Comparison of ENCODE assay signal across 19 cellular contexts in genomic region chr10:114708084-114708483, GRCh38. TPM values are rescaled to one million over a fixed set of nuclear protein-coding genes. Genes with fewer than 3 reads are reported as not detected.
DNase-seq lines count a peak whose midpoint lies in the region; ATAC-seq, FAIRE-seq and TF ChIP-seq lines count a peak whose summit lies in the region.
"Had no signal": no experiment of that assay in that cellular context is flagged by ENCODE, and none has a peak within 500 bp of the region (broad histone marks: within the 10 kb centered on the region; RNA-seq: fewer than 3 reads in every experiment).

No MANE protein-coding gene starts in this region.

- H4K8ac ChIP-seq in IMR-90 (ENCODE audit: low read depth in 2 of 2, low read length in 2 of 2), result no peak overlapping the region
- no peak overlapping the region for H4K8ac ChIP-seq in H1 (ENCODE audit: extremely low read depth, insufficient read depth, low read length)
- no peak overlapping the region for H4K8ac ChIP-seq in trophoblast cell (ENCODE audit: low read depth, low read length)

- H3K9ac ChIP-seq in IMR-90 (ENCODE audit: low read depth, low read length) (no peak overlapping the region), H1 (replicated peaks in 1 of 4; ENCODE audit: extremely low read depth in 1 of 4, low read depth in 3 of 4, low read length in 3 of 4) (no peak overlapping the region), trophoblast cell (ENCODE audit: low read length) (no peak overlapping the region)
- H3K9ac ChIP-seq: KMS-11 had no signal

- H3K4ac ChIP-seq in IMR-90 (ENCODE audit: low read depth, low read length), result peak overlapping the region; percentile 78
- no peak overlapping the region for H3K4ac ChIP-seq in H1 (replicated peaks; ENCODE audit: insufficient read length, low read depth, low read length)
- no peak overlapping the region for H3K4ac ChIP-seq in trophoblast cell (ENCODE audit: low read depth, low read length)

- in situ Hi-C loops in G401 (cut with HindIII; ENCODE audit: low sequenced_read_pairs) (no loop called here), IMR-90 (cut with MboI; ENCODE audit: low sequenced_read_pairs) (loop anchor here (10.0 kb wide), 1 partner anchor 233 kb away; no protein-coding TSS in a partner anchor)

- H3K4me2 ChIP-seq in IMR-90 (ENCODE audit: low read depth, low read length) (no peak overlapping the region), H1 (ENCODE audit: insufficient read depth in 1 of 2, low read depth in 2 of 2, low read length in 2 of 2) (no peak overlapping the region), trophoblast cell (ENCODE audit: low read length) (no peak overlapping the region)
- H3K4me2 ChIP-seq: KMS-11 had no signal

- peak overlapping the region; percentile 74 for H3K14ac ChIP-seq in IMR-90 (replicated peaks; ENCODE audit: low read depth, low read length)
- H3K14ac ChIP-seq in H1 (ENCODE audit: insufficient read length), result no peak overlapping the region
- no peak overlapping the region for H3K14ac ChIP-seq in trophoblast cell (ENCODE audit: low read length)

- intact Hi-C loops in IMR-90 (cut with micrococcal nuclease), result loop anchor here (2.0 kb wide), 1 partner anchor 73 kb away; no protein-coding TSS in a partner anchor

- no peaks in the 10 kb centered on the region for H3K4me1 Mint-ChIP-seq in T-helper 17 cell

- H3K36me3 Mint-ChIP-seq in T-helper 17 cell (ENCODE audit: low read depth), result no peaks in the 10 kb centered on the region
- H3K36me3 Mint-ChIP-seq: CD14-positive monocyte had no signal

- TF ChIP-seq EP300 in H1 (IDR thresholded peaks at IDR 0.05; ENCODE audit: borderline replicate concordance in 1 of 2, low read depth in 2 of 2, low read length in 2 of 2), result no peak

- H3K36me3 ChIP-seq in IMR-90 (ENCODE audit: control insufficient read depth, insufficient read depth, low read length), result no peaks in the 10 kb centered on the region
- no peaks in the 10 kb centered on the region for H3K36me3 ChIP-seq in H1 (ENCODE audit: control insufficient read depth in 2 of 4, insufficient read depth in 4 of 4, low read length in 3 of 4)
- H3K36me3 ChIP-seq in trophoblast cell (ENCODE audit: control insufficient read depth in 1 of 2, insufficient read depth in 2 of 2, low read length in 2 of 2), result no peaks in the 10 kb centered on the region
- H3K36me3 ChIP-seq: HAP-1 had no signal

- TF ChIP-seq RAD21 in IMR-90 (IDR thresholded peaks at IDR 0.05; ENCODE audit: low read length), result no peak
- TF ChIP-seq RAD21 in H1 (IDR thresholded peaks at IDR 0.05 in 1 of 2, conservative IDR thresholded peaks at IDR 0.05 in 1 of 2; ENCODE audit: low read depth in 2 of 2, low read length in 2 of 2), result no peak

- H3K27ac Mint-ChIP-seq in T-helper 17 cell, result no peak overlapping the region

- no TSS peak for BruUV-seq in IMR-90 (replicated peaks; lab: Mats Ljungman, UMichigan)

- H3K27me3 ChIP-seq in IMR-90 (ENCODE audit: control insufficient read depth, insufficient read depth, low read length), result no peaks in the 10 kb centered on the region; the same call in 1 of the 2 replicates
- no peaks in the 10 kb centered on the region for H3K27me3 ChIP-seq in H1 (replicated peaks in 1 of 4; ENCODE audit: control insufficient read depth in 3 of 4, extremely low read depth in 1 of 4, insufficient read depth in 3 of 4, low read length in 3 of 4)
- no peaks in the 10 kb centered on the region for H3K27me3 ChIP-seq in trophoblast cell (ENCODE audit: insufficient read depth, low read length)

- peaks cover 3% of the 10 kb centered on the region; the same call in 1 of the 2 replicates for H3K9me1 ChIP-seq in IMR-90 (ENCODE audit: insufficient read depth, low read length)

- H3K4me1 ChIP-seq in IMR-90 (ENCODE audit: control insufficient read depth, insufficient read depth, low read length) (peaks cover 2% of the 10 kb centered on the region; the same call in 1 of the 2 replicates), H1 (replicated peaks in 1 of 4; ENCODE audit: control insufficient read depth in 3 of 4, insufficient read depth in 4 of 4, low read length in 3 of 4) (peaks cover 0 to 6% (median 3%) of the 10 kb centered on the region in 4 experiments; a peak in 3 of 7 replicates), trophoblast cell (ENCODE audit: control insufficient read depth in 1 of 2, insufficient read depth in 2 of 2, low read length in 2 of 2) (no peaks in the 10 kb centered on the region)
- H3K4me1 ChIP-seq: HAP-1 had no signal

- H2BK120ac ChIP-seq in IMR-90 (ENCODE audit: low read depth, low read length) (peak overlapping the region; percentile 64; the same call in 1 of the 2 replicates), H1 (replicated peaks; ENCODE audit: low read depth, low read length) (no peak overlapping the region), trophoblast cell (ENCODE audit: insufficient read depth, low read length, poor library complexity) (no peak overlapping the region)

- H3K27ac ChIP-seq in IMR-90 (ENCODE audit: insufficient read depth, low read length) (no peak overlapping the region), H1 (ENCODE audit: low read depth, low read length) (no peak overlapping the region), trophoblast cell (ENCODE audit: low read depth, low read length) (no peak overlapping the region)
- H3K27ac ChIP-seq: KMS-11 had no signal

- no peaks in the 10 kb centered on the region for H3K79me2 ChIP-seq in H1 (ENCODE audit: control insufficient read depth in 1 of 2, insufficient read depth in 2 of 2, low read length in 2 of 2)
- no peaks in the 10 kb centered on the region for H3K79me2 ChIP-seq in trophoblast cell (ENCODE audit: control insufficient read depth, insufficient read depth, low read length, poor library complexity)

- H2AFZ ChIP-seq in IMR-90 (replicated peaks; ENCODE audit: low read length, poor library complexity) (peak overlapping the region; percentile 47), H1 (ENCODE audit: low read length) (no peak overlapping the region), trophoblast cell (ENCODE audit: insufficient read depth, low read length, poor library complexity) (no peak overlapping the region)

- WGBS in IMR-90 (ENCODE audit: extremely low coverage in 2 of 2, insufficient read length in 1 of 2), 2 experiments, result 89% methylated on average over 3 of the region's 5 CpGs; no CpG with 5 or more reads in 1 of the 2 experiments
- WGBS in H1 (ENCODE audit: extremely low coverage in 1 of 2, insufficient coverage in 1 of 2, insufficient read length in 1 of 2, insufficient replicate concordance in 2 of 2, low coverage in 1 of 2, low lambda C conversion rate in 2 of 2, missing lambda C conversion rate in 1 of 2), 2 experiments, result 95% methylated on average over 5 of the region's 5 CpGs; no CpG with 5 or more reads in 1 of the 2 experiments
- WGBS in trophoblast cell (ENCODE audit: extremely low coverage, insufficient coverage, insufficient read length), result no CpG with 5 or more reads among the region's 5 CpGs

- dilution Hi-C loops in IMR-90 (cut with HindIII; ENCODE audit: low sequenced_read_pairs, unreplicated experiment), result no loop called here

- H3K56ac ChIP-seq in IMR-90 (ENCODE audit: extremely low read depth, insufficient read depth, low read length) (no peak overlapping the region), H1 (replicated peaks; ENCODE audit: insufficient read length, low read depth, low read length) (no peak overlapping the region)

- CTCF ChIA-PET in IMR-90 (lab: Yijun Ruan, JAX) (interaction anchor here (1.1 to 1.4 kb wide), 3 partner anchors 9 to 78 kb away, joined by 3 to 5 read pairs (median 4); no protein-coding TSS in a partner anchor), H1 (lab: Charles Lee; ENCODE audit: partially characterized antibody) (no interaction called here)

- no peak for FAIRE-seq in H1 (lab: Jason Lieb, UNC)
- FAIRE-seq: G401.6, HepG2 had no signal

- POLR2A ChIA-PET in IMR-90 (lab: Charles Lee; ENCODE audit: unreplicated experiment), result interaction anchor here (0.8 kb wide), 1 partner anchor 155 kb away, joined by 3 read pairs; no protein-coding TSS in a partner anchor
- POLR2A ChIA-PET in H1 (lab: Charles Lee; ENCODE audit: partially characterized antibody), result no interaction called here

- H2AK9ac ChIP-seq in IMR-90 (replicated peaks; ENCODE audit: low read depth, low read length, poor library complexity), result no peak overlapping the region

- H3K23ac ChIP-seq in IMR-90 (ENCODE audit: low read depth, low read length) (no peak overlapping the region), H1 (ENCODE audit: insufficient read length) (no peak overlapping the region), trophoblast cell (ENCODE audit: low read length) (no peak overlapping the region)

- H3K4me3 ChIP-seq in IMR-90 (ENCODE audit: insufficient read depth, low read depth, low read length) (no peak overlapping the region), H1 (ENCODE audit: extremely low read depth in 1 of 4, insufficient read depth in 2 of 4, low read depth in 3 of 4, low read length in 4 of 4) (no peak overlapping the region), trophoblast cell (ENCODE audit: low read depth, low read length) (no peak overlapping the region)
- H3K4me3 ChIP-seq: HAP-1 had no signal

- H4K20me1 ChIP-seq in IMR-90 (ENCODE audit: insufficient read depth, low read length), result no peaks in the 10 kb centered on the region
- H4K20me1 ChIP-seq in H1 (replicated peaks in 1 of 2; ENCODE audit: control insufficient read depth in 1 of 2, insufficient read depth in 2 of 2, low read length in 2 of 2), result no peaks in the 10 kb centered on the region

- no peak overlapping the region for H4K91ac ChIP-seq in IMR-90 (ENCODE audit: insufficient read depth, low read depth, low read length)
- H4K91ac ChIP-seq in H1 (replicated peaks; ENCODE audit: insufficient read length, low read length), result no peak overlapping the region
- no peak overlapping the region for H4K91ac ChIP-seq in trophoblast cell (ENCODE audit: low read depth, low read length)

- H3K4me3 Mint-ChIP-seq in T-helper 17 cell, result no peak overlapping the region
- H3K4me3 Mint-ChIP-seq: CD14-positive monocyte had no signal

- no peak overlapping the region for H4K12ac ChIP-seq in trophoblast cell (ENCODE audit: low read depth, low read length)

- no peak for ATAC-seq in IMR-90 (ENCODE audit: low read depth)
- ATAC-seq in T-helper 17 cell, result no peak
- no peak for ATAC-seq in HG03175 (IDR thresholded peaks at IDR 0.05; ENCODE audit: unreplicated experiment)
- ATAC-seq: HepG2 had no signal

- no peaks in the 10 kb centered on the region for H3K9me3 ChIP-seq in IMR-90 (ENCODE audit: control insufficient read depth, insufficient read depth, low read length)
- H3K9me3 ChIP-seq in H1 (ENCODE audit: insufficient read depth in 2 of 2, low read depth in 1 of 2, low read length in 1 of 2), result no peaks in the 10 kb centered on the region
- no peaks in the 10 kb centered on the region for H3K9me3 ChIP-seq in trophoblast cell (ENCODE audit: insufficient read depth, low read depth, low read length)
- no peaks in the 10 kb centered on the region for H3K9me3 ChIP-seq in T-helper 17 cell (ENCODE audit: control insufficient read depth, low read length, poor library complexity, severe bottlenecking)
- H3K9me3 ChIP-seq: HAP-1 had no signal

- H2AK5ac ChIP-seq in IMR-90 (ENCODE audit: low read depth, low read length) (peak overlapping the region; percentile 78), H1 (ENCODE audit: low read depth, low read length) (no peak overlapping the region), trophoblast cell (ENCODE audit: low read length) (no peak overlapping the region)

- H2BK12ac ChIP-seq in H1 (ENCODE audit: low read depth, low read length) (no peak overlapping the region), trophoblast cell (ENCODE audit: low read length) (peak overlapping the region; percentile 45)

- no peak for TF ChIP-seq CTCF in IMR-90 (conservative IDR thresholded peaks at IDR 0.05; ENCODE audit: low read depth, low read length)
- TF ChIP-seq CTCF in H1 (IDR thresholded peaks at IDR 0.05; ENCODE audit: control extremely low read depth in 1 of 3, insufficient read depth in 1 of 3, low read depth in 1 of 3, low read length in 3 of 3), result no peak

- H3K18ac ChIP-seq in IMR-90 (ENCODE audit: low read depth, low read length) (0 out of 2 replicates have a peak overlapping the region, but pooled peaks have one; percentile 22), H1 (ENCODE audit: extremely low read depth, low read length) (no peak overlapping the region), trophoblast cell (ENCODE audit: low read length) (no peak overlapping the region)

- peak; percentile 58 for DNase-seq in G401 (ENCODE audit: low spot score)
- no peak for DNase-seq in IMR-90
- DNase-seq in H1 (ENCODE audit: low read depth in 1 of 2, low spot score in 2 of 2), result no peak
- DNase-seq in trophoblast cell, result no peak
- DNase-seq in activated naive CD4-positive, alpha-beta T cell treated with Interleukin-2 at 50 U/mL for 16 hours, result no peak
- DNase-seq in T-helper 17 cell, result no peak
- DNase-seq in amniotic stem cell (lab: John Stamatoyannopoulos, UW), result no peak
- DNase-seq: AML-193; DND-41; NCI-H1694 treated with DMSO at 0.1 percent for 48 hours; NCI-H748 treated with DMSO at 0.1 percent for 48 hours; NK-92 treated with Interleukin-12 subunit alpha and Interleukin-12 subunit beta, amount 100 ng/mL, for 24 hours; SIG-M5 had no signal

- H2BK5ac ChIP-seq in IMR-90 (ENCODE audit: low read depth, low read length, poor library complexity, severe bottlenecking) (no peak overlapping the region), H1 (ENCODE audit: low read depth, low read length) (no peak overlapping the region), trophoblast cell (ENCODE audit: low read depth, low read length, poor library complexity) (no peak overlapping the region)

- H3K23me2 ChIP-seq in H1 (ENCODE audit: low read depth, low read length), result no peaks in the 10 kb centered on the region

- no peaks in the 10 kb centered on the region; a peak in 1 of 4 replicates for H3K79me1 ChIP-seq in IMR-90 (ENCODE audit: low read depth in 1 of 2, low read length in 2 of 2)
- H3K79me1 ChIP-seq in H1 (ENCODE audit: low read depth, low read length), result no peaks in the 10 kb centered on the region
- no peaks in the 10 kb centered on the region for H3K79me1 ChIP-seq in trophoblast cell (ENCODE audit: low read length)

- no peak for TF ChIP-seq POLR2A in IMR-90 (IDR thresholded peaks at IDR 0.05; ENCODE audit: low read depth, low read length)
- TF ChIP-seq POLR2A in H1 (IDR thresholded peaks at IDR 0.05; ENCODE audit: control extremely low read depth in 1 of 2, low read depth in 2 of 2, low read length in 2 of 2), result no peak

- H2BK20ac ChIP-seq in IMR-90 (ENCODE audit: low read depth, low read length) (peak overlapping the region; percentile 69), H1 (ENCODE audit: low read length) (peak overlapping the region; percentile 57; the same call in 1 of the 2 replicates)

- H4K5ac ChIP-seq in IMR-90 (ENCODE audit: low read depth, low read length) (0 out of 2 replicates have a peak overlapping the region, but pooled peaks have one; percentile 10), H1 (ENCODE audit: insufficient read length, low read depth, low read length) (no peak overlapping the region)

- peak overlapping the region; percentile 61; the same call in 1 of the 3 replicates for H2BK15ac ChIP-seq in IMR-90 (ENCODE audit: low read depth, low read length)
- H2BK15ac ChIP-seq in H1 (ENCODE audit: low read length), result no peak overlapping the region

- H3K27me3 Mint-ChIP-seq in T-helper 17 cell, result peaks cover 52% of the 10 kb centered on the region

RNA-seq across cellular contexts. Expression of gene ABLIM1, which starts 50.0 kb away (rescaled TPM):
- total RNA-seq in G401 (2014; rRNA removed; shearing (Covaris generic)), result 1.5 and 2.1 TPM in 2 replicates
- total RNA-seq in IMR-90 (2012; rRNA removed), result 9.9 and 11.1 TPM in 2 replicates
- 7.7 and 8.1 TPM in 2 replicates for polyA plus RNA-seq in IMR-90 (2012; rRNA removed)
- 2.7 and 6.9 TPM in 2 replicates for polyA plus RNA-seq in IMR-90 (2012; cell fraction: cytosol; rRNA removed)
- polyA plus RNA-seq in IMR-90 (2012; cell fraction: nucleus; rRNA removed; ENCODE audit: low replicate concordance), result 10.3 and 22.7 TPM in 2 replicates
- total RNA-seq in H1 (2021; fragmentation: NEBNext Ultra II Directional; extraction: Animal tissue kit (Norgen Biotek cat#: 25700)), result 51.2 and 52.1 TPM in 2 replicates
- polyA plus RNA-seq in H1 (2011; rRNA removed), result 51.7 and 62.6 TPM in 2 replicates
- 47.8 TPM for polyA plus RNA-seq in H1 (2011; cell fraction: cytosol; rRNA removed)
- 52.0 TPM for polyA plus RNA-seq in H1 (2011; cell fraction: nucleus; rRNA removed)
- 21.9 to 32.8 TPM (median 29.3 TPM) in 4 replicates for polyA plus RNA-seq in H1 (2012, experiment 1 of 2)
- polyA plus RNA-seq in H1 (2012, experiment 2 of 2), result 3.3 TPM
- polyA plus RNA-seq in H1 (2013, experiment 1 of 2), result 31.2 TPM
- polyA plus RNA-seq in H1 (2013, experiment 2 of 2), result 33.9 TPM
- 90.3 and 144 TPM in 2 replicates for polyA minus RNA-seq in H1 (2011; rRNA and poly(A)+ RNA removed)
- 36.0 TPM for polyA minus RNA-seq in H1 (2011; cell fraction: cytosol; rRNA and poly(A)+ RNA removed)
- polyA minus RNA-seq in H1 (2011; cell fraction: nucleus; rRNA and poly(A)+ RNA removed), result 71.3 TPM
- polyA plus RNA-seq in trophoblast cell (2013), result 12.7 and 12.9 TPM in 2 replicates
- total RNA-seq in T-helper 17 cell, result 100 to 1,000 TPM; 141 to 184 TPM
